8 cellular contexts compared by ENCODE assay signal in genomic region chr3:27714101-27714526, GRCh38. TPM values are rescaled to one million over a fixed set of nuclear protein-coding genes. Genes with fewer than 3 reads are reported as not detected.
A peak's percentile ranks its signal among the peaks of the same experiment; 100 is the strongest.
DNase-seq lines count a peak whose midpoint lies in the region; ATAC-seq and TF ChIP-seq lines count a peak whose summit lies in the region.

No MANE protein-coding gene starts in this region.

- peaks cover 74% of the 10 kb centered on the region for H3K27me3 Mint-ChIP-seq in T-helper 2 cell treated with Interferon-gamma antibody and Interleukin-4, amounts not matched to agents 5 μg/mL and 100 μg/mL, for 36 hours (ENCODE audit: low read depth)
- peaks cover 25% of the 10 kb centered on the region for H3K27me3 Mint-ChIP-seq in activated CD8-positive, alpha-beta T cell treated with anti-CD3 and anti-CD28 coated beads for 36 hours
- peaks cover 9 to 31% (median 21%) of the 10 kb centered on the region in 3 donors for H3K27me3 Mint-ChIP-seq in immature natural killer cell (ENCODE audit: low read depth in 3 of 3)
- H3K27me3 Mint-ChIP-seq in stimulated activated naive B cell treated with anti-CD40 and anti-IgM and Interleukin-4, amounts not matched to agents 10 μg/mL and 1 μg/mL and 100 μg/mL, for 72 hours, result peaks cover 78 to 90% of the 10 kb centered on the region in 2 donors

- H3K4me1 Mint-ChIP-seq in T-helper 2 cell treated with Interferon-gamma antibody and Interleukin-4, amounts not matched to agents 5 μg/mL and 100 μg/mL, for 36 hours (ENCODE audit: low read depth), result peaks cover 28% of the 10 kb centered on the region
- H3K4me1 Mint-ChIP-seq in activated CD8-positive, alpha-beta T cell treated with anti-CD3 and anti-CD28 coated beads for 36 hours (ENCODE audit: low read depth), result peaks cover 18% of the 10 kb centered on the region
- H3K4me1 Mint-ChIP-seq in immature natural killer cell, result peaks cover 63 to 81% of the 10 kb centered on the region in 2 donors
- peaks cover 23 to 36% of the 10 kb centered on the region in 2 donors for H3K4me1 Mint-ChIP-seq in stimulated activated naive B cell treated with anti-CD40 and anti-IgM and Interleukin-4, amounts not matched to agents 10 μg/mL and 1 μg/mL and 100 μg/mL, for 72 hours

- DNase-seq in T-helper 2 cell treated with Interferon-gamma antibody and Interleukin-4, amounts not matched to agents 5 μg/mL and 100 μg/mL, for 36 hours (ENCODE audit: low spot score), result no peak
- no peak for DNase-seq in T-helper 2 cell
- DNase-seq in activated CD8-positive, alpha-beta T cell treated with anti-CD3 and anti-CD28 coated beads for 36 hours, result no peak
- DNase-seq in immature natural killer cell, result peak in 1 of 3 donors; percentile 24
- DNase-seq in stimulated activated naive B cell treated with anti-CD40 and anti-IgM and Interleukin-4, amounts not matched to agents 10 μg/mL and 1 μg/mL and 100 μg/mL, for 72 hours, result no peak
- DNase-seq in EL, result no peak
- DNase-seq in NCI-H2029 treated with DMSO at 0.1 percent for 48 hours (lab: John Stamatoyannopoulos, UW), result no peak

- intact Hi-C loops in activated CD8-positive, alpha-beta T cell treated with anti-CD3 and anti-CD28 coated beads for 36 hours (cut with micrococcal nuclease), result no loop called here

- POLR2A ChIA-PET in activated CD8-positive, alpha-beta T cell treated with anti-CD3 and anti-CD28 coated beads for 36 hours (lab: Charles Lee), result no interaction called here

- H3K9me3 Mint-ChIP-seq in T-helper 2 cell treated with Interferon-gamma antibody and Interleukin-4, amounts not matched to agents 5 μg/mL and 100 μg/mL, for 36 hours, result no peaks in the 10 kb centered on the region
- no peaks in the 10 kb centered on the region for H3K9me3 Mint-ChIP-seq in activated CD8-positive, alpha-beta T cell treated with anti-CD3 and anti-CD28 coated beads for 36 hours
- no peaks in the 10 kb centered on the region for H3K9me3 Mint-ChIP-seq in immature natural killer cell
- H3K9me3 Mint-ChIP-seq in stimulated activated naive B cell treated with anti-CD40 and anti-IgM and Interleukin-4, amounts not matched to agents 10 μg/mL and 1 μg/mL and 100 μg/mL, for 72 hours, result no peaks in the 10 kb centered on the region

- peak overlapping the region; percentile 97 for H3K4me3 Mint-ChIP-seq in T-helper 2 cell treated with Interferon-gamma antibody and Interleukin-4, amounts not matched to agents 5 μg/mL and 100 μg/mL, for 36 hours
- H3K4me3 Mint-ChIP-seq in activated CD8-positive, alpha-beta T cell treated with anti-CD3 and anti-CD28 coated beads for 36 hours, result peak overlapping the region; percentile 91
- H3K4me3 Mint-ChIP-seq in immature natural killer cell, result peak overlapping the region; percentile 97 to 100 (median 99)
- peak overlapping the region; percentile 86 to 95 for H3K4me3 Mint-ChIP-seq in stimulated activated naive B cell treated with anti-CD40 and anti-IgM and Interleukin-4, amounts not matched to agents 10 μg/mL and 1 μg/mL and 100 μg/mL, for 72 hours

- CTCF ChIA-PET in activated CD8-positive, alpha-beta T cell treated with anti-CD3 and anti-CD28 coated beads for 36 hours (lab: Charles Lee), result interaction anchor here (1.0 to 8.4 kb wide), 2 partner anchors 14 to 613 kb away, joined by 3 to 72 read pairs; no protein-coding TSS in a partner anchor

- peaks cover 14% of the 10 kb centered on the region for H3K36me3 Mint-ChIP-seq in T-helper 2 cell treated with Interferon-gamma antibody and Interleukin-4, amounts not matched to agents 5 μg/mL and 100 μg/mL, for 36 hours (ENCODE audit: low read depth)
- peaks cover 3% of the 10 kb centered on the region for H3K36me3 Mint-ChIP-seq in activated CD8-positive, alpha-beta T cell treated with anti-CD3 and anti-CD28 coated beads for 36 hours (ENCODE audit: low read depth)
- peaks cover 31 to 38% (median 37%) of the 10 kb centered on the region in 3 donors for H3K36me3 Mint-ChIP-seq in immature natural killer cell
- peaks cover 0 to 5% of the 10 kb centered on the region in 2 donors for H3K36me3 Mint-ChIP-seq in stimulated activated naive B cell treated with anti-CD40 and anti-IgM and Interleukin-4, amounts not matched to agents 10 μg/mL and 1 μg/mL and 100 μg/mL, for 72 hours

- no peak for ATAC-seq in activated CD8-positive, alpha-beta T cell treated with anti-CD3 and anti-CD28 coated beads for 36 hours
- ATAC-seq in stimulated activated naive B cell treated with anti-CD40 and anti-IgM and Interleukin-4, amounts not matched to agents 10 μg/mL and 1 μg/mL and 100 μg/mL, for 72 hours (replicated peaks), result no peak
- no peak for ATAC-seq in GM18517 (IDR thresholded peaks at IDR 0.05; ENCODE audit: unreplicated experiment)

- no peak for TF ChIP-seq CTCF in activated CD8-positive, alpha-beta T cell treated with anti-CD3 and anti-CD28 coated beads for 36 hours (IDR thresholded peaks at IDR 0.05)

- peak overlapping the region; percentile 34 for H3K27ac Mint-ChIP-seq in T-helper 2 cell treated with Interferon-gamma antibody and Interleukin-4, amounts not matched to agents 5 μg/mL and 100 μg/mL, for 36 hours
- peak overlapping the region; percentile 92 for H3K27ac Mint-ChIP-seq in activated CD8-positive, alpha-beta T cell treated with anti-CD3 and anti-CD28 coated beads for 36 hours
- H3K27ac Mint-ChIP-seq in immature natural killer cell, result peak overlapping the region; percentile 90 to 98 (median 97)
- H3K27ac Mint-ChIP-seq in stimulated activated naive B cell treated with anti-CD40 and anti-IgM and Interleukin-4, amounts not matched to agents 10 μg/mL and 1 μg/mL and 100 μg/mL, for 72 hours, result peak overlapping the region; percentile 71

RNA-seq across cellular contexts. Expression of gene EOMES, which starts 8.0 kb away (rescaled TPM):
- 1 to 10 TPM; 4.2 to 4.4 TPM for total RNA-seq in activated CD8-positive, alpha-beta T cell treated with anti-CD3 and anti-CD28 coated beads for 36 hours
- 100 to 1,000 TPM in 2 of 3 donors, 10 to 100 TPM in 1; 96.5 to 189 (median 158) TPM for polyA plus RNA-seq in immature natural killer cell

Comparison
In these comparisons a context has a peak if more than half of its experiments do, and no peak if none do; other contexts are left out.
1. H3K27ac Mint-ChIP-seq: peak in every context shown above with its lines; median percentile 97 in immature natural killer cell; 92 in activated CD8-positive, alpha-beta T cell treated with anti-CD3 and anti-CD28 coated beads for 36 hours; 71 in stimulated activated naive B cell treated with anti-CD40 and anti-IgM and Interleukin-4, amounts not matched to agents 10 μg/mL and 1 μg/mL and 100 μg/mL, for 72 hours; 34 in T-helper 2 cell treated with Interferon-gamma antibody and Interleukin-4, amounts not matched to agents 5 μg/mL and 100 μg/mL, for 36 hours.